ENCODE assay signal across 7 cellular contexts in the genomic region with DNA sequence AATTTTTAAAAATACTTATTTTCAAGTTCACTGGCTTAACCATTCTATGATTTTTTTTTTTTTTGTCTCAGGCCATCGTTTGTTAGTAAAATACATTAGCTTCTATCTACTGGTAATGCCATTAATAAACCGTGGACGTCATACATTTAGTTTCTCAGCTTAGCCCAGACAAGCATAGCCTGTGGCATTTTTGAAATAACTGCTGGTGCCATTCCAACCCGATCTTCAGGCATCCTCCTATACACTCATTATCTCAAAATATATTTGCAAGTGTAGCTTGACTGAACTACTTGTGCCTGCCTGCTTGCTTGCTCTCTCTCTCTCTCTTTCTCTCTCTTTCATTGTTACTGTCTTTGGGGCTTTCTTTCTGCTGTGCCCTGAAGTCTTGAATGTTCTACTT.
"Had no signal": no experiment of that assay in that cellular context is flagged by ENCODE, and none has a peak within 500 bp of the region (broad histone marks: within the 10 kb centered on the region; RNA-seq: fewer than 3 reads in every experiment).

No MANE protein-coding gene starts in this region.

- H3K27ac ChIP-seq: GM23248, HL-60 had no signal

- H3K36me3 ChIP-seq: HAP-1 had no signal

- FAIRE-seq: K562 had no signal

- H3K9ac ChIP-seq: GM23248 had no signal

- H3K4me1 ChIP-seq: HAP-1 had no signal

- H3K4me3 ChIP-seq: GM23248, HAP-1, K562 had no signal

- ATAC-seq: K562 had no signal

- H3K9me3 ChIP-seq: HAP-1 had no signal

- DNase-seq: GM23248, GOT3, H7, IMR-90 had no signal

- H2AFZ ChIP-seq: GM23248 had no signal
